Comparison of ENCODE assay signal across 13 cellular contexts in the genomic region with DNA sequence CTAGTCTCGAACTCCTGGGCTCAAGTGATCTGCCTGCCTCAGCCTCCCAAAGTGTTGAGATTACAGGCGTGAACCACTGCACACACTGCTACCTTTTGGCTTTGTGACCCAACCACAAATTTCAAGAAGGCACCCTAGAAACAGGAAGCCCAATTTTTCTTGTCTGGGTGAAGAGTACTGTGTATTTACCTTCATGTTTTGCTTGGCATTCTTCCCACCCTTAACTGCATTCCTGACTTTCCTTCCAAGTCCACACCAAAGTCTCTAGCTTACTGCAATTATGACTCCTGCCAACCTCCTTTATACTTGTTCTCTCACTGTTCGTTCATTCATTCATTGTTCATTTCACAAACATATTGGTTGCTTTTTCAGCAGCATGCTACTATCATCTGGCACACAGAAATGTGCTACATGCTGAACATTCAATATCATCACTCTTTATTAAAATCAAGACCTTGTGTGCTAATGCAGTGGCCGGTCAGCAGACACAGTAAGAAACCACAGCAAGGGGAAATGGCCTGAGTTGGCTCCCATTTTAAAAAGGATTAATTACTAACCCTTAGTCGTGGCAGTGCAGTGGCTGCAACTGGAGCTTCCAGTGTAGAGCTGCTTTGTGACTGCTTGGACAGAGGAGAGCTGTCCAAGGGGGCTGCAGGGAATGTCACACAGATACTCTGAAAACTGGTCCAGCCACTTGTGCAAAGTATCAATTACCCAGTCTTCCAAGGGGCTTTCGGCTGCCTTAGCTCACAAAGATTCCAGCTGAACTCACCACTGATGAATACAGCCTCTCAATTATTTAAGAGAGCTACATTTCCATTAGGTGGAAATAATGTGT.
A peak's percentile ranks its signal among the peaks of the same experiment; 100 is the strongest.
DNase-seq lines count a peak whose midpoint lies in the region; ATAC-seq, FAIRE-seq and TF ChIP-seq lines count a peak whose summit lies in the region.
"Had no signal": no experiment of that assay in that cellular context is flagged by ENCODE, and none has a peak within 500 bp of the region (broad histone marks: within the 10 kb centered on the region; RNA-seq: fewer than 3 reads in every experiment).

No MANE protein-coding gene starts in this region.

- H3K9ac ChIP-seq in PC-3 (ENCODE audit: low read length) = no peak overlapping the region

- peak overlapping the region; percentile 43 for H3K27ac Mint-ChIP-seq in nephron progenitor cell
- H3K27ac Mint-ChIP-seq: activated CD8-positive, alpha-beta memory T cell treated with anti-CD3 and anti-CD28 coated beads, Interleukin-2, amount 10 ng/mL, durations not matched to agents 7 days and 5 days had no signal

- H3K36me3 Mint-ChIP-seq in nephron progenitor cell (ENCODE audit: low read depth) = peaks cover 74% of the 10 kb centered on the region

- no peak for FAIRE-seq in HTR-8/SVneo (lab: Jason Lieb, UNC)
- FAIRE-seq: H1 had no signal

- no peak overlapping the region for H2AFZ ChIP-seq in PC-3 (ENCODE audit: low read length)

- POLR2A ChIA-PET in PC-3 (lab: Charles Lee; ENCODE audit: unreplicated experiment) = no interaction called here

- H3K4me3 Mint-ChIP-seq in nephron progenitor cell = no peak overlapping the region
- H3K4me3 Mint-ChIP-seq: activated CD8-positive, alpha-beta memory T cell treated with anti-CD3 and anti-CD28 coated beads, Interleukin-2, amount 10 ng/mL, durations not matched to agents 7 days and 5 days had no signal

- intact Hi-C loops in PC-3 (cut with micrococcal nuclease) = loop anchor here (2.0 kb wide), 1 partner anchor 26 kb away; no protein-coding TSS in a partner anchor

- H3K4me2 ChIP-seq in PC-3 (ENCODE audit: low read length) = peak overlapping the region; percentile 56

- no peaks in the 10 kb centered on the region for H3K27me3 ChIP-seq in PC-3 (ENCODE audit: low read length)

- no TSS peak for BruUV-seq in PC-3 (replicated peaks; lab: Mats Ljungman, UMichigan)

- no peak overlapping the region; the same call in 1 of the 2 replicates for H3K4me3 ChIP-seq in PC-3 (ENCODE audit: low read length)

- no peaks in the 10 kb centered on the region for H3K36me3 ChIP-seq in PC-3 (ENCODE audit: low read depth, low read length)

- no peaks in the 10 kb centered on the region for H3K27me3 Mint-ChIP-seq in nephron progenitor cell (ENCODE audit: low read depth, poor library complexity)
- H3K27me3 Mint-ChIP-seq: activated CD8-positive, alpha-beta memory T cell treated with anti-CD3 and anti-CD28 coated beads, Interleukin-2, amount 10 ng/mL, durations not matched to agents 7 days and 5 days had no signal

- H3K4me1 ChIP-seq in PC-3 (ENCODE audit: insufficient read depth, low read length) = peaks cover 24% of the 10 kb centered on the region

- ATAC-seq in PC-3 (peak; percentile 84), HG03025 (IDR thresholded peaks at IDR 0.05; ENCODE audit: low FRiP score, unreplicated experiment) (no peak), HG03097 (IDR thresholded peaks at IDR 0.05; ENCODE audit: low FRiP score, unreplicated experiment) (no peak)
- ATAC-seq: activated CD8-positive, alpha-beta memory T cell treated with anti-CD3 and anti-CD28 coated beads, Interleukin-2, amount 10 ng/mL, durations not matched to agents 7 days and 5 days; activated naive CD4-positive, alpha-beta T cell treated with anti-CD3 and anti-CD28 coated beads, Interleukin-2, amount 50 U/mL, for 72 hours had no signal

- 0 out of 2 replicates have a peak overlapping the region, but pooled peaks have one; percentile 9 for H3K27ac ChIP-seq in PC-3 (ENCODE audit: low read length)
- H3K27ac ChIP-seq in epithelial cell of prostate = peak overlapping the region; percentile 5

- CTCF ChIA-PET in PC-3 (lab: Charles Lee) = no interaction called here

- TF ChIP-seq CTCF in PC-3 (conservative IDR thresholded peaks at IDR 0.05; ENCODE audit: low read depth, low read length) = no peak
- TF ChIP-seq CTCF in nephron progenitor cell (IDR thresholded peaks at IDR 0.05) = no peak

- peaks cover 29% of the 10 kb centered on the region for H3K9me3 Mint-ChIP-seq in nephron progenitor cell
- H3K9me3 Mint-ChIP-seq: activated naive CD4-positive, alpha-beta T cell treated with anti-CD3 and anti-CD28 coated beads, Interleukin-2, amount 50 U/mL, for 72 hours had no signal

- no peaks in the 10 kb centered on the region; the same call in 1 of the 2 replicates for H4K20me1 ChIP-seq in PC-3 (ENCODE audit: low read length)

- H3K9me3 ChIP-seq in PC-3 (ENCODE audit: low read length) = no peaks in the 10 kb centered on the region

- peaks cover 6% of the 10 kb centered on the region for H3K4me1 Mint-ChIP-seq in nephron progenitor cell

- no peaks in the 10 kb centered on the region for H3K9me2 ChIP-seq in PC-3 (replicated peaks; ENCODE audit: low read length)

- H3F3A ChIP-seq in PC-3 (ENCODE audit: low read length, unreplicated experiment) = peaks cover 5% of the 10 kb centered on the region

- DNase-seq in EH (ENCODE audit: low read depth) (peak; percentile 58), PC-3 (peak; percentile 79), epithelial cell of prostate (ENCODE audit: low read depth, low spot score) (peak; percentile 16), nephron progenitor cell (no peak), NCI-H510A treated with DMSO at 0.1 percent for 48 hours (lab: John Stamatoyannopoulos, UW) (no peak), HTR-8/SVneo (ENCODE audit: insufficient read length, low spot score) (no peak)
- DNase-seq: activated CD8-positive, alpha-beta memory T cell treated with anti-CD3 and anti-CD28 coated beads, Interleukin-2, amount 10 ng/mL, durations not matched to agents 7 days and 5 days; hippocampal formation; NCI-H2107 had no signal

- no peaks in the 10 kb centered on the region for H3K79me2 ChIP-seq in PC-3 (ENCODE audit: low read length)

Comparison
In these comparisons a context has a peak if more than half of its experiments do, and no peak if none do; other contexts are left out.
1. DNase-seq: peak in EH (single experiment), PC-3 (single experiment) and epithelial cell of prostate (single experiment); none in nephron progenitor cell (single experiment), NCI-H510A treated with DMSO at 0.1 percent for 48 hours (single experiment) and HTR-8/SVneo (single experiment).